Comparison of ENCODE assay signal across 8 cellular contexts in the genomic region with DNA sequence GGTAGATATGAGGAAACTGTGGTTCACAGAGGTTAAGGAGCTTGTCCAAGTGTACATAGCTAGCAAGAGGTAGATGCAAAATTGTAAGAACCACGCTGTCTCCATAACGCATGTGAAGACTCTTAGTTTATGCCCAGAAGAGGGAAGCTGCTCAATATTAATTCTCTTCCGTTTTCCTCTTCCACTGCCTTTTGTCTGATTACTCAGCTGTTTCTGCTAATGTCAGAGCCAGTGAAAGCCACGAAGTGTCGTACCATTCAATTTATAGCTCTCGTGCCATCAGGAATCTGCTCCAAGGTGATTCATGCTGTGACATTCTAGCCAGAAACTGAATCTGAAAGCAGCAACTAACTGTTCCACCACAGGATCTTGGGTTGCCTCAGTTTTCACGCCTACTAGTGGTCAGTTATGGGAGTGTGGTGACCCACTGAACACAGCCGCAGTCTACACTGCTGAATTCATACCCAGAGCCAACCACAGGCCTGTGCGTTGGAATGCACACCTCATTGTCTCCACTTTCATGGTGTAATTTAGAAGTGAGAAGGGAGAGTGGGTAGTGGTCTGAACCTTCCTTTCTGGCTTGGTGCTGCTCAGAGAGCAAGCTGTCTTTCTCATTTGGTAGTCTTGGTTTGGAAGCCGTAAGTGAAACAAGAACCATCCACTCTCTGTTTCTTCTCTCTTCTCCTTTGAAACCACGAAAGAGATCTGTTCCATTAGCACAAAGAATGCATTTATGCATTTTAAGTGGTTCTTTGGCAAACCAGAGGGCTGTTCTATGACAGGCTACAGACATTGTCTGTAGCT.
DNase-seq lines count a peak whose midpoint lies in the region; ATAC-seq and TF ChIP-seq lines count a peak whose summit lies in the region.

No MANE protein-coding gene starts in this region.

- peak; percentile 96 for ATAC-seq in HG02852 (IDR thresholded peaks at IDR 0.05; ENCODE audit: unreplicated experiment)
- ATAC-seq in activated CD8-positive, alpha-beta memory T cell treated with anti-CD3 and anti-CD28 coated beads, Interleukin-2, amount 10 ng/mL, durations not matched to agents 7 days and 5 days = peak; percentile 95

- H3K27ac ChIP-seq in esophagus squamous epithelium (peak overlapping the region in 1 of 4 donors; percentile 7), subcutaneous abdominal adipose tissue (ENCODE audit: low read depth, low read length) (no peak overlapping the region)

- peaks cover 2% of the 10 kb centered on the region for H3K27me3 Mint-ChIP-seq in activated CD8-positive, alpha-beta memory T cell treated with anti-CD3 and anti-CD28 coated beads, Interleukin-2, amount 10 ng/mL, durations not matched to agents 7 days and 5 days
- no peaks in the 10 kb centered on the region for H3K27me3 Mint-ChIP-seq in nephron (ENCODE audit: low read depth)

- TF ChIP-seq CTCF in esophagus squamous epithelium (IDR thresholded peaks at IDR 0.05) (peak in 5 of 6 experiments; percentile 47 to 66 (median 48)), nephron (IDR thresholded peaks at IDR 0.05; ENCODE audit: unreplicated experiment in 3 of 3) (peak; percentile 42 to 50 (median 49))

- H3K9me3 ChIP-seq in esophagus squamous epithelium (no peaks in the 10 kb centered on the region), subcutaneous abdominal adipose tissue (ENCODE audit: control insufficient read depth in 5 of 5, low read length in 5 of 5) (no peaks in the 10 kb centered on the region)

- no peak for TF ChIP-seq POLR2A in esophagus squamous epithelium (IDR thresholded peaks at IDR 0.05)

- no peaks in the 10 kb centered on the region for H3K27me3 ChIP-seq in esophagus squamous epithelium
- H3K27me3 ChIP-seq in subcutaneous abdominal adipose tissue (ENCODE audit: control insufficient read depth in 5 of 5, insufficient read depth in 4 of 5, low read length in 5 of 5) = no peaks in the 10 kb centered on the region

- no peaks in the 10 kb centered on the region for H3K4me1 ChIP-seq in esophagus squamous epithelium
- peaks cover 0 to 4% (median 0%) of the 10 kb centered on the region in 5 donors for H3K4me1 ChIP-seq in subcutaneous abdominal adipose tissue (ENCODE audit: control insufficient read depth in 5 of 5, insufficient read depth in 5 of 5, low read length in 5 of 5)

- H3K36me3 Mint-ChIP-seq in activated CD8-positive, alpha-beta memory T cell treated with anti-CD3 and anti-CD28 coated beads, Interleukin-2, amount 10 ng/mL, durations not matched to agents 7 days and 5 days = peaks cover 3% of the 10 kb centered on the region
- H3K36me3 Mint-ChIP-seq in nephron (ENCODE audit: low read depth) = no peaks in the 10 kb centered on the region

- H3K36me3 ChIP-seq in esophagus squamous epithelium = no peaks in the 10 kb centered on the region
- H3K36me3 ChIP-seq in subcutaneous abdominal adipose tissue (ENCODE audit: control insufficient read depth in 5 of 5, insufficient read depth in 5 of 5, low read length in 5 of 5) = no peaks in the 10 kb centered on the region

- peaks cover 19% of the 10 kb centered on the region for H3K4me1 Mint-ChIP-seq in activated CD8-positive, alpha-beta memory T cell treated with anti-CD3 and anti-CD28 coated beads, Interleukin-2, amount 10 ng/mL, durations not matched to agents 7 days and 5 days
- no peaks in the 10 kb centered on the region for H3K4me1 Mint-ChIP-seq in nephron

- peak overlapping the region in 1 of 5 donors; percentile 39 for H3K9ac ChIP-seq in subcutaneous abdominal adipose tissue (ENCODE audit: low read length in 5 of 5)

- CTCF ChIA-PET in activated CD8-positive, alpha-beta memory T cell treated with anti-CD3 and anti-CD28 coated beads, Interleukin-2, amount 10 ng/mL, durations not matched to agents 7 days and 5 days (lab: Charles Lee) = interaction anchor here (0.5 to 3.0 kb wide), 12 partner anchors 12 to 768 kb away, joined by 3 to 11 read pairs (median 3); partner anchors contain the start of genes BBS10 and GLIPR1L2

- peak overlapping the region; percentile 77 for H3K27ac Mint-ChIP-seq in activated CD8-positive, alpha-beta memory T cell treated with anti-CD3 and anti-CD28 coated beads, Interleukin-2, amount 10 ng/mL, durations not matched to agents 7 days and 5 days
- no peak overlapping the region for H3K27ac Mint-ChIP-seq in nephron

- peak; percentile 36 for DNase-seq in activated gamma-delta T cell treated with Interleukin-2 at 50 U/mL for 16 hours
- DNase-seq in activated gamma-delta T cell (lab: John Stamatoyannopoulos, UW) = no peak
- peak; percentile 70 for DNase-seq in NCI-H460 (ENCODE audit: extremely low read depth, low read depth)
- DNase-seq in activated CD8-positive, alpha-beta memory T cell treated with anti-CD3 and anti-CD28 coated beads, Interleukin-2, amount 10 ng/mL, durations not matched to agents 7 days and 5 days = peak; percentile 93
- DNase-seq in esophagus squamous epithelium (lab: John Stamatoyannopoulos, UW) = no peak

- peaks cover 2% of the 10 kb centered on the region for H3K9me3 Mint-ChIP-seq in activated CD8-positive, alpha-beta memory T cell treated with anti-CD3 and anti-CD28 coated beads, Interleukin-2, amount 10 ng/mL, durations not matched to agents 7 days and 5 days (ENCODE audit: low read depth)
- H3K9me3 Mint-ChIP-seq in nephron = peaks cover 2% of the 10 kb centered on the region

- WGBS in esophagus squamous epithelium, 2 donors = 40 to 41% methylated on average over 11 of the region's 11 CpGs

- H3K4me3 ChIP-seq in esophagus squamous epithelium = peak overlapping the region in 1 of 4 donors; percentile 42
- H3K4me3 ChIP-seq in subcutaneous abdominal adipose tissue (ENCODE audit: low read depth in 1 of 5, low read length in 5 of 5) = peak overlapping the region; percentile 18 to 54 (median 45)

- intact Hi-C loops in esophagus squamous epithelium (cut with DNase I) = no loop called here

- peak overlapping the region; percentile 56 for H3K4me3 Mint-ChIP-seq in activated CD8-positive, alpha-beta memory T cell treated with anti-CD3 and anti-CD28 coated beads, Interleukin-2, amount 10 ng/mL, durations not matched to agents 7 days and 5 days
- H3K4me3 Mint-ChIP-seq in nephron = peak overlapping the region in 1 of 3 experiments; percentile 35

Comparison
In these comparisons a context has a peak if more than half of its experiments do, and no peak if none do; other contexts are left out.
1. DNase-seq: peak in activated gamma-delta T cell treated with Interleukin-2 at 50 U/mL for 16 hours (single experiment), NCI-H460 (single experiment) and activated CD8-positive, alpha-beta memory T cell treated with anti-CD3 and anti-CD28 coated beads, Interleukin-2, amount 10 ng/mL, durations not matched to agents 7 days and 5 days (single experiment); none in activated gamma-delta T cell (single experiment) and esophagus squamous epithelium (single experiment).